3 cellular contexts compared by ENCODE assay signal in genomic region chr3:89287902-89288520, GRCh38.
A peak's percentile ranks its signal among the peaks of the same experiment; 100 is the strongest.
TF ChIP-seq lines count a peak whose summit lies in the region.

No MANE protein-coding gene starts in this region.

TF ChIP-seq in HepG2, 621 proteins besides CTCF, POLR2A, EP300 and RAD21:
- peak; percentile 17; the same call in 1 of the 2 replicates for TF ChIP-seq MAFF (IDR thresholded peaks at IDR 0.05; ENCODE audit: low read depth, low read length)
- no peak for TF ChIP-seq ZNF354B (CRISPR knock-in tag; IDR thresholded peaks at IDR 0.05)
- no peak for TF ChIP-seq E2F1 (CRISPR knock-in tag; IDR thresholded peaks at IDR 0.05)
- TF ChIP-seq PLRG1 (conservative IDR thresholded peaks at IDR 0.05): no peak
- peak; percentile 51 to 54 for TF ChIP-seq MAFK (conservative IDR thresholded peaks at IDR 0.05 in 1 of 2, IDR thresholded peaks at IDR 0.05 in 1 of 2; ENCODE audit: low read length in 2 of 2)
- TF ChIP-seq CEBPB (IDR thresholded peaks at IDR 0.05; ENCODE audit: borderline replicate concordance, low read depth, low read length): no peak

TF ChIP-seq in A549, 52 proteins besides CTCF, POLR2A, EP300 and RAD21:
- peak; percentile 20 for TF ChIP-seq MAFK (IDR thresholded peaks at IDR 0.05; ENCODE audit: partially characterized antibody)
- no peak for TF ChIP-seq EHF (CRISPR knock-in tag; IDR thresholded peaks at IDR 0.05)
TF ChIP-seq in A549: peak in this region for 1.

TF ChIP-seq in neural cell, 6 proteins besides CTCF, POLR2A, EP300 and RAD21:
- peak; percentile 80 for TF ChIP-seq POLR2AphosphoS5 (IDR thresholded peaks at IDR 0.05)
- no peak for TF ChIP-seq REST (IDR thresholded peaks at IDR 0.05; ENCODE audit: borderline replicate concordance)
- no peak for TF ChIP-seq EZH2 (IDR thresholded peaks at IDR 0.05; ENCODE audit: borderline replicate concordance, insufficient read depth, low read length, poor library complexity, severe bottlenecking)
- TF ChIP-seq SMC3 (conservative IDR thresholded peaks at IDR 0.05; ENCODE audit: poor library complexity): no peak
